Comparison of ENCODE assay signal across 10 cellular contexts in the genomic region with DNA sequence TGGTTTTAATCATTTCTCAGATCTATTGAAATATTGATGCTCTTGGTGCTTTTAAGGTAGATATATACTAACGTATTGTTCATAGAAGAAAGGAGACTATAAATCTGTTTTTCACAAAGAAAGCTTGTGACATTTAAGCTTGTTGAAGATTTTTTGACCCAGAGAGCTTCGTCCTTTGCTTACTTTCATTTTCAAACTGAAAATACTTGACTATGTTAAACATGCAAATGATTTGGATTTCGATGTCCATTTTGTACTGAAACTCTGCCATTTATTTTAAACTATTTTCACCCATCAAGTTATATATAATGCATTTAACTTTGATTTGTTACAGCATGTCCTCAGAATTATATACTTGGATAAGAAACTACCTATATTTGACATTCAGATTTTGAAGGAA.
DNase-seq lines count a peak whose midpoint lies in the region; ATAC-seq and TF ChIP-seq lines count a peak whose summit lies in the region.
"Had no signal": no experiment of that assay in that cellular context is flagged by ENCODE, and none has a peak within 500 bp of the region (broad histone marks: within the 10 kb centered on the region; RNA-seq: fewer than 3 reads in every experiment).

No MANE protein-coding gene starts in this region.

- no peak for DNase-seq in AG10803 (ENCODE audit: low read depth)
- no peak for DNase-seq in dorsolateral prefrontal cortex
- no peak for DNase-seq in Kasumi-1 (lab: John Stamatoyannopoulos, UW)
- no peak for DNase-seq in NCI-H1436 treated with DMSO at 0.1 percent for 48 hours (lab: John Stamatoyannopoulos, UW)
- no peak for DNase-seq in DMS53 (lab: John Stamatoyannopoulos, UW)
- no peak for DNase-seq in glomerular visceral epithelial cell (ENCODE audit: extremely low spot score)
- DNase-seq: hypothalamus; stimulated activated naive B cell treated with anti-CD40 and anti-IgM and Interleukin-4, amounts not matched to agents 10 μg/mL and 1 μg/mL and 100 μg/mL, for 72 hours had no signal

- TF ChIP-seq CTCF in AG10803 (conservative IDR thresholded peaks at IDR 0.05; ENCODE audit: low read length): no peak
- TF ChIP-seq CTCF in Loucy (conservative IDR thresholded peaks at IDR 0.05; ENCODE audit: low read length): no peak
- TF ChIP-seq CTCF in dorsolateral prefrontal cortex (IDR thresholded peaks at IDR 0.05 in 54 of 56, conservative IDR thresholded peaks at IDR 0.05 in 2 of 56; ENCODE audit: low read depth in 1 of 56, partially characterized antibody in 56 of 56): no peak

- H3K4me3 ChIP-seq in AG10803 (ENCODE audit: low read length) (peak overlapping the region; percentile 14), Loucy (ENCODE audit: low read length, poor library complexity, severe bottlenecking) (peak overlapping the region; percentile 49), dorsolateral prefrontal cortex (peak overlapping the region in 52 of 59 donors; percentile 4 to 54 (median 30))

- H2AFZ ChIP-seq in Loucy (ENCODE audit: low read length): peak overlapping the region; percentile 56; the same call in 1 of the 2 replicates

- intact Hi-C loops in dorsolateral prefrontal cortex (cut with DNase I): no loop called here

- H3K4me1 ChIP-seq in Loucy (ENCODE audit: insufficient read depth, low read length, poor library complexity, severe bottlenecking): peaks cover 3% of the 10 kb centered on the region

- no peaks in the 10 kb centered on the region for H3K79me2 ChIP-seq in Loucy (ENCODE audit: insufficient read depth, low read length)

- H3K9me3 ChIP-seq in Loucy (ENCODE audit: insufficient read depth, low read depth, low read length): no peaks in the 10 kb centered on the region

- no peak overlapping the region for H3K27ac ChIP-seq in dorsolateral prefrontal cortex

- H3K27me3 ChIP-seq in Loucy (ENCODE audit: insufficient read depth, low read length, poor library complexity, severe bottlenecking) (no peaks in the 10 kb centered on the region), dorsolateral prefrontal cortex (no peaks in the 10 kb centered on the region)

- no peaks in the 10 kb centered on the region for H3K36me3 ChIP-seq in Loucy (ENCODE audit: insufficient read depth, low read length)

- peak; percentile 53 for ATAC-seq in GM19035 (IDR thresholded peaks at IDR 0.05; ENCODE audit: unreplicated experiment)
- ATAC-seq: stimulated activated naive B cell treated with anti-CD40 and anti-IgM and Interleukin-4, amounts not matched to agents 10 μg/mL and 1 μg/mL and 100 μg/mL, for 72 hours had no signal

- no peaks in the 10 kb centered on the region for H3K9me2 ChIP-seq in Loucy (replicated peaks; ENCODE audit: low read depth, low read length)

- no peaks in the 10 kb centered on the region for H4K20me1 ChIP-seq in Loucy (ENCODE audit: insufficient read depth, low read length, poor library complexity, severe bottlenecking)

- peak overlapping the region; percentile 36 for H3K4me2 ChIP-seq in Loucy (ENCODE audit: low read depth, low read length, poor library complexity, severe bottlenecking)

- H3K9ac ChIP-seq in Loucy (ENCODE audit: low read depth, low read length, poor library complexity, severe bottlenecking): no peak overlapping the region

- H3F3A ChIP-seq in Loucy (ENCODE audit: low read depth): no peaks in the 10 kb centered on the region
